ENCODE assay signal across 1 cellular context in the genomic region with DNA sequence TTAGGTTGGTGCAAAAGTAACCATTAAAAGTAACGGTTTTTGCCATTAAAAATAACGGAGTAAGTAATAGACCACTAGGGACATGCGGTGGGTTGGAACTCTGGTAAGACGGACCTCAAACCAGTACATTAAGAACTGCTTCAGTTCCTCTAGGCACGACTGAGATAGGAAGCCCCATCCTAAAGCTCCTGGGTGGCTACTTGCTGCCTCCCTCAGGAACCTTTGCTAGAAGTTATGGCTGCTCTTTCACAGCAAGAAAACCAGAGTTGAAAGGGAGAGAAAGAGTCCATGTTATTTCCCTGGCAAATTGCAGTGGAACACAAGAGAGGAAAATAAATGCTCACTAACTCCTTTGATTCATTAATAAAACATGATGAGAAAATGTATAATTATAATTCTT.
TF ChIP-seq lines count a peak whose summit lies in the region.

No MANE protein-coding gene starts in this region.

TF ChIP-seq in GM12878, 131 proteins besides CTCF, POLR2A, EP300 and RAD21 (continued from another document):
- TF ChIP-seq, protein P1, sequence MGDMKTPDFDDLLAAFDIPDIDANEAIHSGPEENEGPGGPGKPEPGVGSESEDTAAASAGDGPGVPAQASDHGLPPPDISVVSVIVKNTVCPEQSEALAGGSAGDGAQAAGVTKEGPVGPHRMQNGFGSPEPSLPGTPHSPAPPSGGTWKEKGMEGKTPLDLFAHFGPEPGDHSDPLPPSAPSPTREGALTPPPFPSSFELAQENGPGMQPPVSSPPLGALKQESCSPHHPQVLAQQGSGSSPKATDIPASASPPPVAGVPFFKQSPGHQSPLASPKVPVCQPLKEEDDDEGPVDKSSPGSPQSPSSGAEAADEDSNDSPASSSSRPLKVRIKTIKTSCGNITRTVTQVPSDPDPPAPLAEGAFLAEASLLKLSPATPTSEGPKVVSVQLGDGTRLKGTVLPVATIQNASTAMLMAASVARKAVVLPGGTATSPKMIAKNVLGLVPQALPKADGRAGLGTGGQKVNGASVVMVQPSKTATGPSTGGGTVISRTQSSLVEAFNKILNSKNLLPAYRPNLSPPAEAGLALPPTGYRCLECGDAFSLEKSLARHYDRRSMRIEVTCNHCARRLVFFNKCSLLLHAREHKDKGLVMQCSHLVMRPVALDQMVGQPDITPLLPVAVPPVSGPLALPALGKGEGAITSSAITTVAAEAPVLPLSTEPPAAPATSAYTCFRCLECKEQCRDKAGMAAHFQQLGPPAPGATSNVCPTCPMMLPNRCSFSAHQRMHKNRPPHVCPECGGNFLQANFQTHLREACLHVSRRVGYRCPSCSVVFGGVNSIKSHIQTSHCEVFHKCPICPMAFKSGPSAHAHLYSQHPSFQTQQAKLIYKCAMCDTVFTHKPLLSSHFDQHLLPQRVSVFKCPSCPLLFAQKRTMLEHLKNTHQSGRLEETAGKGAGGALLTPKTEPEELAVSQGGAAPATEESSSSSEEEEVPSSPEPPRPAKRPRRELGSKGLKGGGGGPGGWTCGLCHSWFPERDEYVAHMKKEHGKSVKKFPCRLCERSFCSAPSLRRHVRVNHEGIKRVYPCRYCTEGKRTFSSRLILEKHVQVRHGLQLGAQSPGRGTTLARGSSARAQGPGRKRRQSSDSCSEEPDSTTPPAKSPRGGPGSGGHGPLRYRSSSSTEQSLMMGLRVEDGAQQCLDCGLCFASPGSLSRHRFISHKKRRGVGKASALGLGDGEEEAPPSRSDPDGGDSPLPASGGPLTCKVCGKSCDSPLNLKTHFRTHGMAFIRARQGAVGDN (IDR thresholded peaks at IDR 0.05) = no peak
- TF ChIP-seq CHD4 (IDR thresholded peaks at IDR 0.05) = no peak
- no peak for TF ChIP-seq NRF1 (conservative IDR thresholded peaks at IDR 0.05; ENCODE audit: low read depth, low read length)
- TF ChIP-seq, protein P2, sequence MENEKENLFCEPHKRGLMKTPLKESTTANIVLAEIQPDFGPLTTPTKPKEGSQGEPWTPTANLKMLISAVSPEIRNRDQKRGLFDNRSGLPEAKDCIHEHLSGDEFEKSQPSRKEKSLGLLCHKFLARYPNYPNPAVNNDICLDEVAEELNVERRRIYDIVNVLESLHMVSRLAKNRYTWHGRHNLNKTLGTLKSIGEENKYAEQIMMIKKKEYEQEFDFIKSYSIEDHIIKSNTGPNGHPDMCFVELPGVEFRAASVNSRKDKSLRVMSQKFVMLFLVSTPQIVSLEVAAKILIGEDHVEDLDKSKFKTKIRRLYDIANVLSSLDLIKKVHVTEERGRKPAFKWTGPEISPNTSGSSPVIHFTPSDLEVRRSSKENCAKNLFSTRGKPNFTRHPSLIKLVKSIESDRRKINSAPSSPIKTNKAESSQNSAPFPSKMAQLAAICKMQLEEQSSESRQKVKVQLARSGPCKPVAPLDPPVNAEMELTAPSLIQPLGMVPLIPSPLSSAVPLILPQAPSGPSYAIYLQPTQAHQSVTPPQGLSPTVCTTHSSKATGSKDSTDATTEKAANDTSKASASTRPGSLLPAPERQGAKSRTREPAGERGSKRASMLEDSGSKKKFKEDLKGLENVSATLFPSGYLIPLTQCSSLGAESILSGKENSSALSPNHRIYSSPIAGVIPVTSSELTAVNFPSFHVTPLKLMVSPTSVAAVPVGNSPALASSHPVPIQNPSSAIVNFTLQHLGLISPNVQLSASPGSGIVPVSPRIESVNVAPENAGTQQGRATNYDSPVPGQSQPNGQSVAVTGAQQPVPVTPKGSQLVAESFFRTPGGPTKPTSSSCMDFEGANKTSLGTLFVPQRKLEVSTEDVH (IDR thresholded peaks at IDR 0.05; ENCODE audit: low read depth, partially characterized antibody) = no peak
- TF ChIP-seq BACH1 (IDR thresholded peaks at IDR 0.05; ENCODE audit: borderline replicate concordance) = no peak
- TF ChIP-seq RELA (IDR thresholded peaks at IDR 0.05; ENCODE audit: borderline replicate concordance, partially characterized antibody) = no peak
- no peak for TF ChIP-seq EED (IDR thresholded peaks at IDR 0.05; ENCODE audit: low read depth)
- TF ChIP-seq, protein P3, sequence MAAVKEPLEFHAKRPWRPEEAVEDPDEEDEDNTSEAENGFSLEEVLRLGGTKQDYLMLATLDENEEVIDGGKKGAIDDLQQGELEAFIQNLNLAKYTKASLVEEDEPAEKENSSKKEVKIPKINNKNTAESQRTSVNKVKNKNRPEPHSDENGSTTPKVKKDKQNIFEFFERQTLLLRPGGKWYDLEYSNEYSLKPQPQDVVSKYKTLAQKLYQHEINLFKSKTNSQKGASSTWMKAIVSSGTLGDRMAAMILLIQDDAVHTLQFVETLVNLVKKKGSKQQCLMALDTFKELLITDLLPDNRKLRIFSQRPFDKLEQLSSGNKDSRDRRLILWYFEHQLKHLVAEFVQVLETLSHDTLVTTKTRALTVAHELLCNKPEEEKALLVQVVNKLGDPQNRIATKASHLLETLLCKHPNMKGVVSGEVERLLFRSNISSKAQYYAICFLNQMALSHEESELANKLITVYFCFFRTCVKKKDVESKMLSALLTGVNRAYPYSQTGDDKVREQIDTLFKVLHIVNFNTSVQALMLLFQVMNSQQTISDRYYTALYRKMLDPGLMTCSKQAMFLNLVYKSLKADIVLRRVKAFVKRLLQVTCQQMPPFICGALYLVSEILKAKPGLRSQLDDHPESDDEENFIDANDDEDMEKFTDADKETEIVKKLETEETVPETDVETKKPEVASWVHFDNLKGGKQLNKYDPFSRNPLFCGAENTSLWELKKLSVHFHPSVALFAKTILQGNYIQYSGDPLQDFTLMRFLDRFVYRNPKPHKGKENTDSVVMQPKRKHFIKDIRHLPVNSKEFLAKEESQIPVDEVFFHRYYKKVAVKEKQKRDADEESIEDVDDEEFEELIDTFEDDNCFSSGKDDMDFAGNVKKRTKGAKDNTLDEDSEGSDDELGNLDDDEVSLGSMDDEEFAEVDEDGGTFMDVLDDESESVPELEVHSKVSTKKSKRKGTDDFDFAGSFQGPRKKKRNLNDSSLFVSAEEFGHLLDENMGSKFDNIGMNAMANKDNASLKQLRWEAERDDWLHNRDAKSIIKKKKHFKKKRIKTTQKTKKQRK (IDR thresholded peaks at IDR 0.05; ENCODE audit: low read depth, low read length) = no peak
- TF ChIP-seq MYC (IDR thresholded peaks at IDR 0.05; ENCODE audit: insufficient read depth, insufficient read length, insufficient replicate concordance, low read length, severe bottlenecking) = no peak
